13 cellular contexts compared by ENCODE assay signal in genomic region chr3:64295594-64295993, GRCh38.
DNase-seq lines count a peak whose midpoint lies in the region; ATAC-seq and TF ChIP-seq lines count a peak whose summit lies in the region.
"Had no signal": no experiment of that assay in that cellular context is flagged by ENCODE, and none has a peak within 500 bp of the region (broad histone marks: within the 10 kb centered on the region; RNA-seq: fewer than 3 reads in every experiment).

No MANE protein-coding gene starts in this region.

- intact Hi-C loops in uterus (cut with DNase I; ENCODE audit: low total_unique reads), result no loop called here
- intact Hi-C loops in activated CD4-positive, alpha-beta memory T cell treated with anti-CD3 and anti-CD28 coated beads for 36 hours (cut with micrococcal nuclease), result no loop called here

- H3K4me1 ChIP-seq in uterus, result no peaks in the 10 kb centered on the region
- H3K4me1 ChIP-seq: psoas muscle had no signal

- CTCF ChIA-PET in activated CD4-positive, alpha-beta memory T cell treated with anti-CD3 and anti-CD28 coated beads for 36 hours (lab: Charles Lee), result no interaction called here

- no peak for ATAC-seq in activated naive CD8-positive, alpha-beta T cell treated with anti-CD3 and anti-CD28 coated beads, Interleukin-2, amount 50 U/mL, for 24 hours
- ATAC-seq in GM21423 (IDR thresholded peaks at IDR 0.05; ENCODE audit: unreplicated experiment), result no peak
- ATAC-seq: heart left ventricle, psoas muscle had no signal

- DNase-seq in HS-5 (ENCODE audit: low read depth), result peak; percentile 71
- peak; percentile 36 for DNase-seq in inferior parietal cortex (ENCODE audit: extremely low spot score)
- DNase-seq in uterus, result peak; percentile 30 to 76
- DNase-seq in activated naive CD8-positive, alpha-beta T cell treated with anti-CD3 and anti-CD28 coated beads, Interleukin-2, amount 50 U/mL, for 24 hours, result no peak
- DNase-seq in activated CD4-positive, alpha-beta memory T cell treated with anti-CD3 and anti-CD28 coated beads for 36 hours, result no peak
- no peak for DNase-seq in effector CD8-positive, alpha-beta T cell (lab: John Stamatoyannopoulos, UW)
- DNase-seq: heart left ventricle, MV-4-11, NCI-H69, psoas muscle had no signal

- POLR2A ChIA-PET in activated CD4-positive, alpha-beta memory T cell treated with anti-CD3 and anti-CD28 coated beads for 36 hours (lab: Charles Lee), result no interaction called here

- H3K27ac Mint-ChIP-seq in brain, result peak overlapping the region in 3 of 5 experiments; percentile 19 to 70 (median 58)
- H3K27ac Mint-ChIP-seq in activated naive CD8-positive, alpha-beta T cell treated with anti-CD3 and anti-CD28 coated beads, Interleukin-2, amount 50 U/mL, for 24 hours, result no peak overlapping the region
- no peak overlapping the region for H3K27ac Mint-ChIP-seq in activated CD4-positive, alpha-beta memory T cell treated with anti-CD3 and anti-CD28 coated beads for 36 hours

- no peak overlapping the region for H3K4me3 Mint-ChIP-seq in brain
- no peak overlapping the region for H3K4me3 Mint-ChIP-seq in activated naive CD8-positive, alpha-beta T cell treated with anti-CD3 and anti-CD28 coated beads, Interleukin-2, amount 50 U/mL, for 24 hours
- H3K4me3 Mint-ChIP-seq in activated CD4-positive, alpha-beta memory T cell treated with anti-CD3 and anti-CD28 coated beads for 36 hours, result no peak overlapping the region

- TF ChIP-seq CTCF in brain (conservative IDR thresholded peaks at IDR 0.05), result no peak
- TF ChIP-seq CTCF in uterus (IDR thresholded peaks at IDR 0.05), result no peak

- H3K9me3 Mint-ChIP-seq in brain, result peaks cover 10 to 22% (median 15%) of the 10 kb centered on the region in 5 experiments
- peaks cover 13% of the 10 kb centered on the region for H3K9me3 Mint-ChIP-seq in activated naive CD8-positive, alpha-beta T cell treated with anti-CD3 and anti-CD28 coated beads, Interleukin-2, amount 50 U/mL, for 24 hours
- H3K9me3 Mint-ChIP-seq in activated CD4-positive, alpha-beta memory T cell treated with anti-CD3 and anti-CD28 coated beads for 36 hours, result peaks cover 14% of the 10 kb centered on the region

- peak overlapping the region; percentile 46 to 63 for H3K27ac ChIP-seq in uterus
- H3K27ac ChIP-seq: HL-60, psoas muscle had no signal

- no peak for TF ChIP-seq POLR2A in uterus (IDR thresholded peaks at IDR 0.05)

- H3K9me3 ChIP-seq in uterus, result no peaks in the 10 kb centered on the region

- H3K36me3 Mint-ChIP-seq in brain, result peaks cover 15% of the 10 kb centered on the region
- H3K36me3 Mint-ChIP-seq in activated naive CD8-positive, alpha-beta T cell treated with anti-CD3 and anti-CD28 coated beads, Interleukin-2, amount 50 U/mL, for 24 hours (ENCODE audit: low read depth), result no peaks in the 10 kb centered on the region
- H3K36me3 Mint-ChIP-seq in activated CD4-positive, alpha-beta memory T cell treated with anti-CD3 and anti-CD28 coated beads for 36 hours, result no peaks in the 10 kb centered on the region

- H3K4me1 Mint-ChIP-seq in brain, result peaks cover 4% of the 10 kb centered on the region
- no peaks in the 10 kb centered on the region for H3K4me1 Mint-ChIP-seq in activated naive CD8-positive, alpha-beta T cell treated with anti-CD3 and anti-CD28 coated beads, Interleukin-2, amount 50 U/mL, for 24 hours
- no peaks in the 10 kb centered on the region for H3K4me1 Mint-ChIP-seq in activated CD4-positive, alpha-beta memory T cell treated with anti-CD3 and anti-CD28 coated beads for 36 hours (ENCODE audit: low read depth)

- H3K27me3 ChIP-seq in uterus, result no peaks in the 10 kb centered on the region
- H3K27me3 ChIP-seq: heart left ventricle had no signal

- H3K27me3 Mint-ChIP-seq in brain, result peaks cover 4% of the 10 kb centered on the region
- no peaks in the 10 kb centered on the region for H3K27me3 Mint-ChIP-seq in activated naive CD8-positive, alpha-beta T cell treated with anti-CD3 and anti-CD28 coated beads, Interleukin-2, amount 50 U/mL, for 24 hours
- peaks cover 5% of the 10 kb centered on the region for H3K27me3 Mint-ChIP-seq in activated CD4-positive, alpha-beta memory T cell treated with anti-CD3 and anti-CD28 coated beads for 36 hours

- no peak overlapping the region for H3K4me3 ChIP-seq in uterus
- H3K4me3 ChIP-seq: heart left ventricle, psoas muscle had no signal

- no peaks in the 10 kb centered on the region for H3K36me3 ChIP-seq in uterus
- H3K36me3 ChIP-seq: heart left ventricle had no signal

Comparison
In these comparisons a context has a peak if more than half of its experiments do, and no peak if none do; other contexts are left out.
1. DNase-seq: peak in HS-5 (single experiment), inferior parietal cortex (single experiment) and uterus (2 of 2); none in activated naive CD8-positive, alpha-beta T cell treated with anti-CD3 and anti-CD28 coated beads, Interleukin-2, amount 50 U/mL, for 24 hours (single experiment), activated CD4-positive, alpha-beta memory T cell treated with anti-CD3 and anti-CD28 coated beads for 36 hours (single experiment) and effector CD8-positive, alpha-beta T cell (single experiment).
2. H3K27ac Mint-ChIP-seq: peak in brain (3 of 5); none in activated naive CD8-positive, alpha-beta T cell treated with anti-CD3 and anti-CD28 coated beads, Interleukin-2, amount 50 U/mL, for 24 hours (single experiment) and activated CD4-positive, alpha-beta memory T cell treated with anti-CD3 and anti-CD28 coated beads for 36 hours (single experiment).